Comparison of ENCODE assay signal across 8 cellular contexts in the genomic region with DNA sequence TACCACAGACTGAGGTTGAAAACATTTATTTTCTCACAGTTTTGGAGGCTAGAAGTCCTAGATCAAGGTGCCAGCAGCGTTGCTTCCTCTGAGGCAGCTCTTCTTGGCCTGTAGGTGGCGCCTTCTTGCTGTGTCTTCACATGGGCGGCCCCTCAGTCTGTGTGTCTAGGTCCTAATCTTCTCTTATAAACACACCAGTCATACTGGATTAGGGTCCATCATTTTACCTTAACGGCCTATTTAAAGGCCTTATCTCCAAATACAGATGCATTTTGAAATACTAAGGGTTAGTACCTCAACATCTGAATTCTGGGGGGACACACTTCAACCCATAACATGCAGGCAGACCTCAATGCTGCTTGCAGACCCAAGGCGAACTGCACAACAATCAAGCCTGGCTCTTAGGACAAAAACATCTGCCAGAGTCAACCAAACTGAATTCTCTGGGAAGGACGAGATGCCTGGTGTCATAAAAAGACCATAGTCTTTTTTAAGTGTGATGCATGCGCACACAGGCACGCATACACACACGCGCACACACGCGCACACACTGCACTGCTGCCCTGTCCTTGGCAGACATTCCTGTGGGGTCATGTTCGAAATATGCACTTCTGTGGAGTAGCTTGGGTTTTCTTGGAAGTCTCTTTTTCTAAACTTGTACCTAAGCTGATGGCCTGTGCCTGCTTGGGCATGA. TPM values are rescaled to one million over a fixed set of nuclear protein-coding genes. Genes with fewer than 3 reads are reported as not detected.
DNase-seq lines count a peak whose midpoint lies in the region; ATAC-seq and TF ChIP-seq lines count a peak whose summit lies in the region.

No MANE protein-coding gene starts in this region.

- DNase-seq in NOMO-1 treated with dmso at 0.1 percent for 144 hours (lab: John Stamatoyannopoulos, UW; ENCODE audit: unreplicated experiment) (peak; percentile 69), epithelial cell of proximal tubule (ENCODE audit: low read depth) (no peak)
- peak; percentile 37 to 60 for DNase-seq in activated CD8-positive, alpha-beta memory T cell treated with anti-CD3 and anti-CD28 coated beads for 4 hours (ENCODE audit: low read depth in 2 of 2)
- peak; percentile 77 for DNase-seq in stimulated activated naive CD8-positive, alpha-beta T cell treated with anti-CD3 and anti-CD28 coated beads, Interleukin-15, Interleukin-2, amounts not matched to agents 100 U/mL and 50 U/mL, for 24 hours

- H3K27me3 Mint-ChIP-seq in nephron (ENCODE audit: low read depth), result peaks cover 12% of the 10 kb centered on the region

- ATAC-seq in HG03521 (IDR thresholded peaks at IDR 0.05; ENCODE audit: unreplicated experiment), result peak; percentile 27
- ATAC-seq in stimulated activated naive CD8-positive, alpha-beta T cell treated with anti-CD3 and anti-CD28 coated beads, Interleukin-15, Interleukin-2, amounts not matched to agents 100 U/mL and 50 U/mL, for 24 hours, result peak; percentile 46

- H3K27ac Mint-ChIP-seq in nephron, result no peak overlapping the region

- no peak overlapping the region for H3K27ac ChIP-seq in 22Rv1

- peaks cover 11% of the 10 kb centered on the region for H3K4me1 Mint-ChIP-seq in nephron

- H3K4me3 ChIP-seq in GM12875 (ENCODE audit: low read depth, low read length) (no peak overlapping the region), epithelial cell of proximal tubule (ENCODE audit: low read depth, low read length) (no peak overlapping the region)

- no peaks in the 10 kb centered on the region for H3K36me3 Mint-ChIP-seq in nephron (ENCODE audit: low read depth)

- peak overlapping the region in 2 of 3 experiments; percentile 22 to 29 for H3K4me3 Mint-ChIP-seq in nephron

- no peaks in the 10 kb centered on the region for H3K9me3 Mint-ChIP-seq in nephron

- TF ChIP-seq CTCF in 22Rv1 (IDR thresholded peaks at IDR 0.05) (peak; percentile 87), GM12875 (IDR thresholded peaks at IDR 0.05; ENCODE audit: borderline replicate concordance, insufficient read depth, low read depth, low read length) (peak; percentile 94), epithelial cell of proximal tubule (conservative IDR thresholded peaks at IDR 0.05; ENCODE audit: low read depth, low read length) (peak; percentile 96), nephron (IDR thresholded peaks at IDR 0.05; ENCODE audit: unreplicated experiment in 3 of 3) (peak; percentile 64 to 73 (median 70))

RNA-seq across cellular contexts. Expression of a gene that starts 4.3 kb away (rescaled TPM):
- total RNA-seq in epithelial cell of proximal tubule, result 37.0 and 42.5 TPM in 2 replicates

RNA-seq across cellular contexts. Expression of a gene that starts 45.9 kb away (rescaled TPM):
- total RNA-seq in epithelial cell of proximal tubule, result 24.4 and 30.0 TPM in 2 replicates
